In the genomic region with DNA sequence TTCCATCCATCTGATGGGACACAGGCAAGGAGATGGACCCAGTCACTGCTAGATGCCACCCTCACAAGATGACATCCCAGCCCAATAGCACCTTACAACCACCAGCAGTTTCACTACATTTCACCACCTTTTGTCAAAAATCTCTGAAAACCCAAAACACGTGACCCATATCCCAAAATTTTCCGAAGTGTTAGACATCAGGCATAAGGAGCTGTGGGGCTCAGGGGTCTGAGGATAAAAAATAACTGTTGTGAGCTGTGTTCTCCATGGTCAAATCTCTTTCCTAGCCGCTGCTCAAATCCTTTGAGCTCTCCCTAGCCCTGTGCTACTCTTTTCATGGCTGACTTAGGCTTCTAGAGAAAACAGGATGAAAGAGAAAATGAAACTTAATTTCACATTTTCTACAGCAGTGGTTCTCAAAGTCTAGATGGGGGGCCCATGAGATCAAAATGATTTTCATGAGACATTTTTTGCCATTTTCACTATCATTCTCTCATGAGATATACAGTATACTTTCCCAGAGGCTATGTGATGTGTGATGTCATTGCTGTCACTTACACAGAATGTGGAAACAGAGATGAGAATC, we compare ENCODE assay signal across 13 cellular contexts. TPM values are rescaled to one million over a fixed set of nuclear protein-coding genes. Genes with fewer than 3 reads are reported as not detected.
DNase-seq lines count a peak whose midpoint lies in the region; ATAC-seq, FAIRE-seq and TF ChIP-seq lines count a peak whose summit lies in the region.
"Had no signal": no experiment of that assay in that cellular context is flagged by ENCODE, and none has a peak within 500 bp of the region (broad histone marks: within the 10 kb centered on the region; RNA-seq: fewer than 3 reads in every experiment).

No MANE protein-coding gene starts in this region.

- H4K20me1 ChIP-seq in K562 (replicated peaks; ENCODE audit: control insufficient read depth, insufficient read depth, low read length): no peaks in the 10 kb centered on the region

- no peak overlapping the region for H3K27ac ChIP-seq in K562 (ENCODE audit: extremely low read depth, low read depth, low read length)

- no peaks in the 10 kb centered on the region for H3K36me3 ChIP-seq in K562 (ENCODE audit: control insufficient read depth, insufficient read depth, low read length)

- no peaks in the 10 kb centered on the region for H3K9me1 ChIP-seq in K562 (ENCODE audit: control insufficient read depth, insufficient read depth, low read length)

- TF ChIP-seq RAD21 in K562 (CRISPR knock-in tag; conservative IDR thresholded peaks at IDR 0.05 in 1 of 2, IDR thresholded peaks at IDR 0.05 in 1 of 2): no peak

- TF ChIP-seq EP300 in K562 (IDR thresholded peaks at IDR 0.05; ENCODE audit: low read length): no peak

- intact Hi-C loops in K562 (cut with micrococcal nuclease): no loop called here

- DNase-seq in K562 (ENCODE audit: extremely low read depth in 1 of 4, low spot score in 3 of 4) (no peak), NCI-H1417 treated with DMSO at 0.1 percent for 48 hours (lab: John Stamatoyannopoulos, UW) (no peak), cerebellum (ENCODE audit: low spot score) (no peak), GDM1 (lab: John Stamatoyannopoulos, UW) (no peak), DMS 273 (lab: John Stamatoyannopoulos, UW; ENCODE audit: unreplicated experiment) (no peak)
- DNase-seq: activated gamma-delta T cell, kidney, NCI-H1092 had no signal

- no peak overlapping the region for H3K4me2 ChIP-seq in K562 (ENCODE audit: insufficient read depth, low read length)

- H3K4me3 ChIP-seq in K562: no peak overlapping the region

- H3K9ac ChIP-seq in K562 (ENCODE audit: insufficient read depth in 1 of 2, low read depth in 2 of 2, low read length in 2 of 2): no peak overlapping the region

- no peak overlapping the region for H2AFZ ChIP-seq in K562 (ENCODE audit: low read depth, low read length)

- TF ChIP-seq CTCF in K562 (IDR thresholded peaks at IDR 0.05 in 2 of 3, conservative IDR thresholded peaks at IDR 0.05 in 1 of 3; ENCODE audit: insufficient read depth in 2 of 3, low read depth in 1 of 3, low read length in 3 of 3): no peak

- no peaks in the 10 kb centered on the region for H3K9me3 ChIP-seq in K562 (replicated peaks; ENCODE audit: control insufficient read depth, insufficient read depth, low read depth, low read length)

- H3K79me2 ChIP-seq in K562 (ENCODE audit: control insufficient read depth, insufficient read depth, low read length): no peaks in the 10 kb centered on the region

- no TSS peak for BruUV-seq in K562 (replicated peaks; lab: Mats Ljungman, UMichigan)

- peak; percentile 24 for ATAC-seq in GM18520 (IDR thresholded peaks at IDR 0.05; ENCODE audit: unreplicated experiment)
- peak; percentile 31 for ATAC-seq in GM21447 (IDR thresholded peaks at IDR 0.05; ENCODE audit: unreplicated experiment)
- ATAC-seq in HG03175 (IDR thresholded peaks at IDR 0.05; ENCODE audit: unreplicated experiment): peak; percentile 49
- ATAC-seq in K562: no peak
- ATAC-seq: sciatic nerve had no signal

- 0% methylated on average over 3 of the region's 3 CpGs for WGBS in K562 (ENCODE audit: insufficient coverage, low coverage, missing lambda C conversion rate)

- no peaks in the 10 kb centered on the region for H3K4me1 ChIP-seq in K562 (replicated peaks in 1 of 2; ENCODE audit: control insufficient read depth in 2 of 2, insufficient read depth in 2 of 2, low read length in 2 of 2)

- H3K27me3 ChIP-seq in K562 (ENCODE audit: control insufficient read depth in 2 of 2, insufficient read depth in 2 of 2, low read length in 2 of 2): no peaks in the 10 kb centered on the region

- FAIRE-seq in K562 (lab: Jason Lieb, UNC): no peak
- FAIRE-seq: endothelial cell of umbilical vein had no signal

- CTCF ChIA-PET in K562 (lab: Yijun Ruan, JAX; ENCODE audit: low intra/inter-chr PET ratio): no interaction called here

- TF ChIP-seq POLR2A in K562 (conservative IDR thresholded peaks at IDR 0.05): no peak

- POLR2A ChIA-PET in K562 (lab: Yijun Ruan, JAX): no interaction called here

- in situ Hi-C loops in K562 (cut with MboI): no loop called here

TF ChIP-seq in K562, 482 proteins besides CTCF, POLR2A, EP300 and RAD21:
- no peak for TF ChIP-seq TEAD4 (IDR thresholded peaks at IDR 0.05; ENCODE audit: low read length)
- no peak for TF ChIP-seq TEAD4 (CRISPR knock-in tag; IDR thresholded peaks at IDR 0.05; ENCODE audit: borderline replicate concordance)
- TF ChIP-seq, protein P1, sequence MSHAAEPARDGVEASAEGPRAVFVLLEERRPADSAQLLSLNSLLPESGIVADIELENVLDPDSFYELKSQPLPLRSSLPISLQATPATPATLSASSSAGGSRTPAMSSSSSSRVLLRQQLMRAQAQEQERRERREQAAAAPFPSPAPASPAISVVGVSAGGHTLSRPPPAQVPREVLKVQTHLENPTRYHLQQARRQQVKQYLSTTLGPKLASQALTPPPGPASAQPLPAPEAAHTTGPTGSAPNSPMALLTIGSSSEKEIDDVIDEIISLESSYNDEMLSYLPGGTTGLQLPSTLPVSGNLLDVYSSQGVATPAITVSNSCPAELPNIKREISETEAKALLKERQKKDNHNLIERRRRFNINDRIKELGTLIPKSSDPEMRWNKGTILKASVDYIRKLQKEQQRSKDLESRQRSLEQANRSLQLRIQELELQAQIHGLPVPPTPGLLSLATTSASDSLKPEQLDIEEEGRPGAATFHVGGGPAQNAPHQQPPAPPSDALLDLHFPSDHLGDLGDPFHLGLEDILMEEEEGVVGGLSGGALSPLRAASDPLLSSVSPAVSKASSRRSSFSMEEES (CRISPR knock-in tag; IDR thresholded peaks at IDR 0.05): 0 out of 2 replicates have a peak, but pooled peaks have one; percentile 2

RNA-seq across cellular contexts. Expression of a gene that starts 40.7 kb away (rescaled TPM):
- not detected in 2 replicates for total RNA-seq in K562 (2011; cell fraction: chromatin; rRNA removed; ENCODE audit: low replicate concordance)
- not detected in 2 replicates for total RNA-seq in K562 (2011; cell fraction: nucleolus; rRNA removed)
- not detected in 2 replicates for total RNA-seq in K562 (2011; cell fraction: nucleoplasm; rRNA removed)
- total RNA-seq in K562 (2014; rRNA removed) (not detected in 2 replicates), K562 (2014; rRNA removed; fragmentation: Illumina TruSeq; extraction: Trizol) (not detected in 2 replicates), K562 (2015; rRNA removed; fragmentation: Illumina TruSeq; extraction: Trizol) (not detected in 2 replicates), K562 (2021) (not detected in 2 replicates), cerebellum (0.45 TPM)
- polyA plus RNA-seq in K562 (2011; rRNA removed) (not detected in 2 replicates), K562 (2014; fragmentation: Illumina TruSeq; extraction: Trizol) (not detected in 2 replicates), K562 (2014; fragmentation: Nextera tagmentation; extraction: Ambion mirVana) (not detected), K562 (2014; rRNA removed) (not detected in 2 replicates)
- polyA plus RNA-seq in K562 (2011; cell fraction: cytosol; rRNA removed): 0.04 TPM in 1 of 2 replicates, not detected in the other
- polyA plus RNA-seq in K562 (2011; cell fraction: nucleus; rRNA removed): not detected in 2 replicates
- not detected in 2 replicates for polyA plus RNA-seq in K562 (2012)
- not detected in 2 replicates for polyA minus RNA-seq in K562 (2011; rRNA and poly(A)+ RNA removed)
- polyA minus RNA-seq in K562 (2011; cell fraction: cytosol; rRNA and poly(A)+ RNA removed): not detected in 2 replicates
- polyA minus RNA-seq in K562 (2011; cell fraction: nucleus; rRNA and poly(A)+ RNA removed): not detected in 2 replicates
- total RNA-seq: endothelial cell of umbilical vein, sciatic nerve had no signal
- polyA plus RNA-seq: endothelial cell of umbilical vein had no signal
